14 cellular contexts compared by ENCODE assay signal in genomic region chr1:25631750-25632495, GRCh38. TPM values are rescaled to one million over a fixed set of nuclear protein-coding genes. Genes with fewer than 3 reads are reported as not detected.
DNase-seq lines count a peak whose midpoint lies in the region; ATAC-seq, FAIRE-seq and TF ChIP-seq lines count a peak whose summit lies in the region.
"Had no signal": no experiment of that assay in that cellular context is flagged by ENCODE, and none has a peak within 500 bp of the region (broad histone marks: within the 10 kb centered on the region; RNA-seq: fewer than 3 reads in every experiment).

No MANE protein-coding gene starts in this region.

- peaks cover 2% of the 10 kb centered on the region for H3K36me3 ChIP-seq in left ventricle myocardium inferior
- no peaks in the 10 kb centered on the region for H3K36me3 ChIP-seq in gastrocnemius medialis

- H3K27me3 ChIP-seq in left ventricle myocardium inferior (ENCODE audit: low read depth) (no peaks in the 10 kb centered on the region), gastrocnemius medialis (no peaks in the 10 kb centered on the region), foreskin keratinocyte (peaks cover 23% of the 10 kb centered on the region)

- peaks cover 0 to 4% of the 10 kb centered on the region in 2 donors for H3K9me3 Mint-ChIP-seq in stimulated activated naive B cell treated with anti-CD40 and anti-IgM and Interleukin-4, amounts not matched to agents 10 μg/mL and 1 μg/mL and 100 μg/mL, for 72 hours

- peaks cover 11 to 20% of the 10 kb centered on the region in 2 donors for H3K4me1 Mint-ChIP-seq in stimulated activated naive B cell treated with anti-CD40 and anti-IgM and Interleukin-4, amounts not matched to agents 10 μg/mL and 1 μg/mL and 100 μg/mL, for 72 hours
- H3K4me1 Mint-ChIP-seq: brain had no signal

- DNase-seq in GM12892 (ENCODE audit: insufficient read length) (no peak), left ventricle myocardium inferior (no peak), gastrocnemius medialis (no peak), foreskin keratinocyte (no peak), NCI-H226 (no peak)
- DNase-seq in activated CD8-positive, alpha-beta memory T cell treated with anti-CD3 and anti-CD28 coated beads, Interleukin-2, amount 50 U/mL, for 48 hours = peak; percentile 50
- DNase-seq in stimulated activated naive B cell treated with anti-CD40 and anti-IgM and Interleukin-4, amounts not matched to agents 10 μg/mL and 1 μg/mL and 100 μg/mL, for 72 hours = no peak
- DNase-seq: activated CD4-positive, alpha-beta T cell treated with anti-CD3 and anti-CD28 coated beads for 1 hour; NCI-H510A treated with DMSO at 0.1 percent for 48 hours; SIG-M5; small intestine had no signal

- FAIRE-seq in GM12892 (lab: Jason Lieb, UNC) = peak; percentile 58
- FAIRE-seq: small intestine had no signal

- H3K4me3 Mint-ChIP-seq in stimulated activated naive B cell treated with anti-CD40 and anti-IgM and Interleukin-4, amounts not matched to agents 10 μg/mL and 1 μg/mL and 100 μg/mL, for 72 hours = no peak overlapping the region

- peaks cover 33% of the 10 kb centered on the region for H3K4me1 ChIP-seq in left ventricle myocardium inferior
- peaks cover 7 to 14% of the 10 kb centered on the region in 2 donors for H3K4me1 ChIP-seq in gastrocnemius medialis
- no peaks in the 10 kb centered on the region for H3K4me1 ChIP-seq in foreskin keratinocyte

- peaks cover 4 to 5% of the 10 kb centered on the region in 2 donors for H3K36me3 Mint-ChIP-seq in stimulated activated naive B cell treated with anti-CD40 and anti-IgM and Interleukin-4, amounts not matched to agents 10 μg/mL and 1 μg/mL and 100 μg/mL, for 72 hours

- TF ChIP-seq CTCF in left ventricle myocardium inferior (IDR thresholded peaks at IDR 0.05; ENCODE audit: borderline replicate concordance) (no peak), gastrocnemius medialis (IDR thresholded peaks at IDR 0.05 in 4 of 5, conservative IDR thresholded peaks at IDR 0.05 in 1 of 5) (no peak), foreskin keratinocyte (conservative IDR thresholded peaks at IDR 0.05) (no peak)

- no peak overlapping the region for H3K27ac Mint-ChIP-seq in stimulated activated naive B cell treated with anti-CD40 and anti-IgM and Interleukin-4, amounts not matched to agents 10 μg/mL and 1 μg/mL and 100 μg/mL, for 72 hours
- H3K27ac Mint-ChIP-seq: brain had no signal

- peaks cover 52 to 76% of the 10 kb centered on the region in 2 donors for H3K27me3 Mint-ChIP-seq in stimulated activated naive B cell treated with anti-CD40 and anti-IgM and Interleukin-4, amounts not matched to agents 10 μg/mL and 1 μg/mL and 100 μg/mL, for 72 hours

- peak; percentile 58 to 65 for ATAC-seq in gastrocnemius medialis
- no peak for ATAC-seq in stimulated activated naive B cell treated with anti-CD40 and anti-IgM and Interleukin-4, amounts not matched to agents 10 μg/mL and 1 μg/mL and 100 μg/mL, for 72 hours (replicated peaks)
- no peak for ATAC-seq in GM21619 (IDR thresholded peaks at IDR 0.05; ENCODE audit: unreplicated experiment)
- ATAC-seq in foreskin keratinocyte = no peak

- in situ Hi-C loops in gastrocnemius medialis (cut with MboI; ENCODE audit: low sequenced_read_pairs in 4 of 4) = no loop called here

- peak overlapping the region; percentile 46 for H3K4me3 ChIP-seq in left ventricle myocardium inferior
- H3K4me3 ChIP-seq in gastrocnemius medialis = peak overlapping the region; percentile 19 to 37 (median 26)

- H3K9me3 ChIP-seq in left ventricle myocardium inferior (replicated peaks) (peaks cover 10% of the 10 kb centered on the region), gastrocnemius medialis (no peaks in the 10 kb centered on the region)

- peak overlapping the region; percentile 64 for H3K27ac ChIP-seq in left ventricle myocardium inferior (replicated peaks)
- peak overlapping the region; percentile 39 to 62 (median 54) for H3K27ac ChIP-seq in gastrocnemius medialis
- no peak overlapping the region for H3K27ac ChIP-seq in foreskin keratinocyte

- intact Hi-C loops in left ventricle myocardium inferior (cut with micrococcal nuclease) = no loop called here
- intact Hi-C loops in gastrocnemius medialis (cut with DNase I; ENCODE audit: low total_unique reads) = loop anchor here (2.0 kb wide), 1 partner anchor 13 kb away; no protein-coding TSS in a partner anchor

- TF ChIP-seq POLR2A in GM12892 (IDR thresholded peaks at IDR 0.05; ENCODE audit: low read depth, low read length) (no peak), gastrocnemius medialis (IDR thresholded peaks at IDR 0.05) (no peak)

RNA-seq across cellular contexts. Expression of gene MAN1C1, which starts 15.3 kb away (rescaled TPM):
- 0.15 TPM for polyA plus RNA-seq in GM12892 (2012; ENCODE audit: missing spikeins)
- 18.0 TPM for total RNA-seq in left ventricle myocardium inferior
- 1 to 10 TPM; 2.0 to 4.4 (median 2.5) TPM for total RNA-seq in gastrocnemius medialis
- 0.07 TPM in 2 replicates for total RNA-seq in foreskin keratinocyte
- 0.03 and 0.08 TPM in 2 replicates for polyA plus RNA-seq in foreskin keratinocyte
- total RNA-seq: MCF 10A had no signal

Comparison
In these comparisons a context has a peak if more than half of its experiments do, and no peak if none do; other contexts are left out.
1. ATAC-seq: peak in gastrocnemius medialis (2 of 2); none in stimulated activated naive B cell treated with anti-CD40 and anti-IgM and Interleukin-4, amounts not matched to agents 10 μg/mL and 1 μg/mL and 100 μg/mL, for 72 hours (0 of 2), GM21619 (single experiment) and foreskin keratinocyte (single experiment).